ENCODE assay signal across 17 cellular contexts in genomic region chr12:119710374-119710773, GRCh38. TPM values are rescaled to one million over a fixed set of nuclear protein-coding genes. Genes with fewer than 3 reads are reported as not detected.
DNase-seq lines count a peak whose midpoint lies in the region; ATAC-seq and TF ChIP-seq lines count a peak whose summit lies in the region.
"Had no signal": no experiment of that assay in that cellular context is flagged by ENCODE, and none has a peak within 500 bp of the region (broad histone marks: within the 10 kb centered on the region; RNA-seq: fewer than 3 reads in every experiment).

No MANE protein-coding gene starts in this region.

- no peaks in the 10 kb centered on the region for H3K9me3 Mint-ChIP-seq in Calu3 (ENCODE audit: low read depth, unreplicated experiment)
- no peaks in the 10 kb centered on the region for H3K9me3 Mint-ChIP-seq in activated CD8-positive, alpha-beta T cell treated with anti-CD3 and anti-CD28 coated beads for 36 hours
- no peaks in the 10 kb centered on the region for H3K9me3 Mint-ChIP-seq in stimulated activated effector memory CD8-positive, alpha-beta T cell treated with anti-CD3 and anti-CD28 coated beads, Interleukin-12 subunit alpha, Interleukin-12 subunit beta, amount 100 ng/mL, for 72 hours
- H3K9me3 Mint-ChIP-seq: neural progenitor cell had no signal

- POLR2A ChIA-PET in activated CD8-positive, alpha-beta T cell treated with anti-CD3 and anti-CD28 coated beads for 36 hours (lab: Charles Lee): no interaction called here

- DNase-seq in Calu3 (peak; percentile 79), NCI-H2196 treated with DMSO at 0.1 percent for 48 hours (lab: John Stamatoyannopoulos, UW; ENCODE audit: unreplicated experiment) (peak; percentile 53), dorsolateral prefrontal cortex (no peak), mucosa of gallbladder (ENCODE audit: low spot score) (peak; percentile 53), activated gamma-delta T cell (lab: John Stamatoyannopoulos, UW) (no peak), left lobe of liver (ENCODE audit: low spot score) (no peak)
- no peak for DNase-seq in activated CD8-positive, alpha-beta T cell treated with anti-CD3 and anti-CD28 coated beads for 36 hours
- no peak for DNase-seq in stimulated activated effector memory CD8-positive, alpha-beta T cell treated with anti-CD3 and anti-CD28 coated beads, Interleukin-12 subunit alpha, Interleukin-12 subunit beta, amount 100 ng/mL, for 72 hours (ENCODE audit: low spot score in 2 of 2)
- DNase-seq: ACHN; activated CD4-positive, alpha-beta T cell treated with anti-CD3 and anti-CD28 coated beads for 36 hours; activated gamma-delta T cell treated with Interleukin-2 at 50 U/mL for 16 hours; NCI-H1436 treated with DMSO at 0.1 percent for 48 hours; NCI-H524; T1000 had no signal

- peak overlapping the region in 57 of 59 donors; percentile 5 to 90 (median 72) for H3K27ac ChIP-seq in dorsolateral prefrontal cortex
- H3K27ac ChIP-seq: neural progenitor cell, PC-9 had no signal

- H3K4me3 ChIP-seq in dorsolateral prefrontal cortex: no peak overlapping the region
- H3K4me3 ChIP-seq: neural progenitor cell, PC-9 had no signal

- TF ChIP-seq CTCF in Calu3 (IDR thresholded peaks at IDR 0.05; ENCODE audit: unreplicated experiment): no peak
- no peak for TF ChIP-seq CTCF in dorsolateral prefrontal cortex (IDR thresholded peaks at IDR 0.05 in 54 of 56, conservative IDR thresholded peaks at IDR 0.05 in 2 of 56; ENCODE audit: low read depth in 1 of 56, partially characterized antibody in 56 of 56)
- no peak for TF ChIP-seq CTCF in activated CD8-positive, alpha-beta T cell treated with anti-CD3 and anti-CD28 coated beads for 36 hours (IDR thresholded peaks at IDR 0.05)

- H3K36me3 Mint-ChIP-seq in Calu3 (ENCODE audit: insufficient read depth, unreplicated experiment): peaks cover 25% of the 10 kb centered on the region
- H3K36me3 Mint-ChIP-seq in activated CD8-positive, alpha-beta T cell treated with anti-CD3 and anti-CD28 coated beads for 36 hours (ENCODE audit: low read depth): peaks cover 35% of the 10 kb centered on the region
- H3K36me3 Mint-ChIP-seq in stimulated activated effector memory CD8-positive, alpha-beta T cell treated with anti-CD3 and anti-CD28 coated beads, Interleukin-12 subunit alpha, Interleukin-12 subunit beta, amount 100 ng/mL, for 72 hours: peaks cover 13% of the 10 kb centered on the region

- peak overlapping the region; percentile 40 for H3K27ac Mint-ChIP-seq in Calu3 (ENCODE audit: unreplicated experiment)
- no peak overlapping the region for H3K27ac Mint-ChIP-seq in activated CD8-positive, alpha-beta T cell treated with anti-CD3 and anti-CD28 coated beads for 36 hours
- H3K27ac Mint-ChIP-seq in stimulated activated effector memory CD8-positive, alpha-beta T cell treated with anti-CD3 and anti-CD28 coated beads, Interleukin-12 subunit alpha, Interleukin-12 subunit beta, amount 100 ng/mL, for 72 hours: no peak overlapping the region
- H3K27ac Mint-ChIP-seq: activated CD4-positive, alpha-beta T cell treated with anti-CD3 and anti-CD28 coated beads for 36 hours; neural progenitor cell had no signal

- intact Hi-C loops in Calu3 (cut with micrococcal nuclease; ENCODE audit: unreplicated experiment): loop anchor here (2.0 kb wide), 1 partner anchor 40 kb away; no protein-coding TSS in a partner anchor
- intact Hi-C loops in dorsolateral prefrontal cortex (cut with DNase I): loop anchor here in 1 of 2 donors (10.0 kb wide), 1 partner anchor 84 kb away; no protein-coding TSS in a partner anchor
- intact Hi-C loops in activated CD8-positive, alpha-beta T cell treated with anti-CD3 and anti-CD28 coated beads for 36 hours (cut with micrococcal nuclease): no loop called here

- no peak for ATAC-seq in activated CD8-positive, alpha-beta T cell treated with anti-CD3 and anti-CD28 coated beads for 36 hours
- ATAC-seq in stimulated activated effector memory CD8-positive, alpha-beta T cell treated with anti-CD3 and anti-CD28 coated beads, Interleukin-12 subunit alpha, Interleukin-12 subunit beta, amount 100 ng/mL, for 72 hours: no peak
- ATAC-seq in left lobe of liver: no peak
- ATAC-seq: activated CD4-positive, alpha-beta T cell treated with anti-CD3 and anti-CD28 coated beads for 36 hours; sciatic nerve had no signal

- CTCF ChIA-PET in Calu3 (lab: Charles Lee): interaction anchor here (0.5 to 1.6 kb wide), 6 partner anchors 15 to 279 kb away, joined by 3 to 8 read pairs (median 3); partner anchors contain the start of gene BICDL1
- CTCF ChIA-PET in activated CD8-positive, alpha-beta T cell treated with anti-CD3 and anti-CD28 coated beads for 36 hours (lab: Charles Lee): no interaction called here

- peak overlapping the region; percentile 46 for H3K4me3 Mint-ChIP-seq in Calu3 (ENCODE audit: low read depth, unreplicated experiment)
- no peak overlapping the region for H3K4me3 Mint-ChIP-seq in activated CD8-positive, alpha-beta T cell treated with anti-CD3 and anti-CD28 coated beads for 36 hours
- no peak overlapping the region for H3K4me3 Mint-ChIP-seq in stimulated activated effector memory CD8-positive, alpha-beta T cell treated with anti-CD3 and anti-CD28 coated beads, Interleukin-12 subunit alpha, Interleukin-12 subunit beta, amount 100 ng/mL, for 72 hours
- H3K4me3 Mint-ChIP-seq: activated CD4-positive, alpha-beta T cell treated with anti-CD3 and anti-CD28 coated beads for 36 hours; neural progenitor cell had no signal

- no TSS peak for BruUV-seq in Calu3 (replicated peaks; lab: Mats Ljungman, UMichigan)

- H3K27me3 ChIP-seq in dorsolateral prefrontal cortex: no peaks in the 10 kb centered on the region
- H3K27me3 ChIP-seq: neural progenitor cell had no signal

- H3K4me1 Mint-ChIP-seq in Calu3 (ENCODE audit: low read depth, unreplicated experiment): peaks cover 34% of the 10 kb centered on the region
- peaks cover 4% of the 10 kb centered on the region for H3K4me1 Mint-ChIP-seq in activated CD8-positive, alpha-beta T cell treated with anti-CD3 and anti-CD28 coated beads for 36 hours (ENCODE audit: low read depth)
- no peaks in the 10 kb centered on the region for H3K4me1 Mint-ChIP-seq in stimulated activated effector memory CD8-positive, alpha-beta T cell treated with anti-CD3 and anti-CD28 coated beads, Interleukin-12 subunit alpha, Interleukin-12 subunit beta, amount 100 ng/mL, for 72 hours
- H3K4me1 Mint-ChIP-seq: neural progenitor cell had no signal

- H3K27me3 Mint-ChIP-seq in Calu3 (ENCODE audit: unreplicated experiment): no peaks in the 10 kb centered on the region
- no peaks in the 10 kb centered on the region for H3K27me3 Mint-ChIP-seq in activated CD8-positive, alpha-beta T cell treated with anti-CD3 and anti-CD28 coated beads for 36 hours
- H3K27me3 Mint-ChIP-seq: activated CD4-positive, alpha-beta T cell treated with anti-CD3 and anti-CD28 coated beads for 36 hours had no signal

RNA-seq across cellular contexts. Expression of gene PRKAB1, which starts 42.4 kb away (rescaled TPM):
- total RNA-seq in Calu3 (2022) (73.5 and 82.7 TPM in 2 replicates), dorsolateral prefrontal cortex (10 to 100 TPM; 17.0 to 44.5 (median 30.2) TPM), mucosa of gallbladder (51.8 TPM), left lobe of liver (13.0 TPM)
- total RNA-seq in activated CD8-positive, alpha-beta T cell treated with anti-CD3 and anti-CD28 coated beads for 36 hours: 10 to 100 TPM; 21.0 to 24.8 TPM

Comparison
In these comparisons a context has a peak if more than half of its experiments do, and no peak if none do; other contexts are left out.
1. DNase-seq: peak in Calu3 (single experiment), NCI-H2196 treated with DMSO at 0.1 percent for 48 hours (single experiment) and mucosa of gallbladder (single experiment); none in dorsolateral prefrontal cortex (0 of 10), activated CD8-positive, alpha-beta T cell treated with anti-CD3 and anti-CD28 coated beads for 36 hours (single experiment), activated gamma-delta T cell (single experiment), stimulated activated effector memory CD8-positive, alpha-beta T cell treated with anti-CD3 and anti-CD28 coated beads, Interleukin-12 subunit alpha, Interleukin-12 subunit beta, amount 100 ng/mL, for 72 hours (0 of 2) and left lobe of liver (single experiment).